ENCODE assay signal across 1 cellular context in the genomic region with DNA sequence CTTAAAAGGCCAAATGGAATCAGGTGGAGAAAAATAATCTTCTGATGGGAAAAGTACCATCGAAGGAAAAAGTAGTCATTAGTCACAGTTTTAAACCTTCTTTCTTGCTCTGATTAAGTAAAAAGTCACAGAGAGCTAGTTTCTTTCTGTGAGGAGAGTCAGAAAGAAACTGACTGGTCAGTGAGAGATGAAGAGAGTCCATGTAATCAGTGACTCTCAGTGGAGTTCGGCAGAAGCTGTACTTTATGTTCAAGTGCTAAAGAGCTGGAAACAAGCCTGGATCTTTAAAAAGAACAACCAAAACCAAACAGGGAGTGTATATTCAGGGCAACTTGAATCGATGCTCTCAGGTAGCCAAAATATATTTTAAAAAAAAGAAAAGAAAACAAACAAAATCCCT.
TF ChIP-seq lines count a peak whose summit lies in the region.

No MANE protein-coding gene starts in this region.

TF ChIP-seq in GM12878, 131 proteins besides CTCF, POLR2A, EP300 and RAD21 (continued from another document):
- TF ChIP-seq, protein P1, sequence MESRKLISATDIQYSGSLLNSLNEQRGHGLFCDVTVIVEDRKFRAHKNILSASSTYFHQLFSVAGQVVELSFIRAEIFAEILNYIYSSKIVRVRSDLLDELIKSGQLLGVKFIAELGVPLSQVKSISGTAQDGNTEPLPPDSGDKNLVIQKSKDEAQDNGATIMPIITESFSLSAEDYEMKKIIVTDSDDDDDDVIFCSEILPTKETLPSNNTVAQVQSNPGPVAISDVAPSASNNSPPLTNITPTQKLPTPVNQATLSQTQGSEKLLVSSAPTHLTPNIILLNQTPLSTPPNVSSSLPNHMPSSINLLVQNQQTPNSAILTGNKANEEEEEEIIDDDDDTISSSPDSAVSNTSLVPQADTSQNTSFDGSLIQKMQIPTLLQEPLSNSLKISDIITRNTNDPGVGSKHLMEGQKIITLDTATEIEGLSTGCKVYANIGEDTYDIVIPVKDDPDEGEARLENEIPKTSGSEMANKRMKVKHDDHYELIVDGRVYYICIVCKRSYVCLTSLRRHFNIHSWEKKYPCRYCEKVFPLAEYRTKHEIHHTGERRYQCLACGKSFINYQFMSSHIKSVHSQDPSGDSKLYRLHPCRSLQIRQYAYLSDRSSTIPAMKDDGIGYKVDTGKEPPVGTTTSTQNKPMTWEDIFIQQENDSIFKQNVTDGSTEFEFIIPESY (IDR thresholded peaks at IDR 0.05), result no peak
- TF ChIP-seq, protein P2, sequence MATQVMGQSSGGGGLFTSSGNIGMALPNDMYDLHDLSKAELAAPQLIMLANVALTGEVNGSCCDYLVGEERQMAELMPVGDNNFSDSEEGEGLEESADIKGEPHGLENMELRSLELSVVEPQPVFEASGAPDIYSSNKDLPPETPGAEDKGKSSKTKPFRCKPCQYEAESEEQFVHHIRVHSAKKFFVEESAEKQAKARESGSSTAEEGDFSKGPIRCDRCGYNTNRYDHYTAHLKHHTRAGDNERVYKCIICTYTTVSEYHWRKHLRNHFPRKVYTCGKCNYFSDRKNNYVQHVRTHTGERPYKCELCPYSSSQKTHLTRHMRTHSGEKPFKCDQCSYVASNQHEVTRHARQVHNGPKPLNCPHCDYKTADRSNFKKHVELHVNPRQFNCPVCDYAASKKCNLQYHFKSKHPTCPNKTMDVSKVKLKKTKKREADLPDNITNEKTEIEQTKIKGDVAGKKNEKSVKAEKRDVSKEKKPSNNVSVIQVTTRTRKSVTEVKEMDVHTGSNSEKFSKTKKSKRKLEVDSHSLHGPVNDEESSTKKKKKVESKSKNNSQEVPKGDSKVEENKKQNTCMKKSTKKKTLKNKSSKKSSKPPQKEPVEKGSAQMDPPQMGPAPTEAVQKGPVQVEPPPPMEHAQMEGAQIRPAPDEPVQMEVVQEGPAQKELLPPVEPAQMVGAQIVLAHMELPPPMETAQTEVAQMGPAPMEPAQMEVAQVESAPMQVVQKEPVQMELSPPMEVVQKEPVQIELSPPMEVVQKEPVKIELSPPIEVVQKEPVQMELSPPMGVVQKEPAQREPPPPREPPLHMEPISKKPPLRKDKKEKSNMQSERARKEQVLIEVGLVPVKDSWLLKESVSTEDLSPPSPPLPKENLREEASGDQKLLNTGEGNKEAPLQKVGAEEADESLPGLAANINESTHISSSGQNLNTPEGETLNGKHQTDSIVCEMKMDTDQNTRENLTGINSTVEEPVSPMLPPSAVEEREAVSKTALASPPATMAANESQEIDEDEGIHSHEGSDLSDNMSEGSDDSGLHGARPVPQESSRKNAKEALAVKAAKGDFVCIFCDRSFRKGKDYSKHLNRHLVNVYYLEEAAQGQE (IDR thresholded peaks at IDR 0.05; ENCODE audit: low read depth, low read length), result no peak
- TF ChIP-seq GABPA (IDR thresholded peaks at IDR 0.05; ENCODE audit: low read depth) (no peak), SMAD5 (IDR thresholded peaks at IDR 0.05; ENCODE audit: low read depth) (no peak), JUNB (IDR thresholded peaks at IDR 0.05) (no peak), EZH2 (IDR thresholded peaks at IDR 0.05; ENCODE audit: borderline replicate concordance, control insufficient read depth, low read depth, low read length) (no peak), PML (IDR thresholded peaks at IDR 0.05; ENCODE audit: low read length) (no peak), KDM1A (IDR thresholded peaks at IDR 0.05; ENCODE audit: borderline replicate concordance) (no peak)
- TF ChIP-seq, protein P3, sequence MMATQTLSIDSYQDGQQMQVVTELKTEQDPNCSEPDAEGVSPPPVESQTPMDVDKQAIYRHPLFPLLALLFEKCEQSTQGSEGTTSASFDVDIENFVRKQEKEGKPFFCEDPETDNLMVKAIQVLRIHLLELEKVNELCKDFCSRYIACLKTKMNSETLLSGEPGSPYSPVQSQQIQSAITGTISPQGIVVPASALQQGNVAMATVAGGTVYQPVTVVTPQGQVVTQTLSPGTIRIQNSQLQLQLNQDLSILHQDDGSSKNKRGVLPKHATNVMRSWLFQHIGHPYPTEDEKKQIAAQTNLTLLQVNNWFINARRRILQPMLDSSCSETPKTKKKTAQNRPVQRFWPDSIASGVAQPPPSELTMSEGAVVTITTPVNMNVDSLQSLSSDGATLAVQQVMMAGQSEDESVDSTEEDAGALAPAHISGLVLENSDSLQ (IDR thresholded peaks at IDR 0.05), result no peak
